In the genomic region with DNA sequence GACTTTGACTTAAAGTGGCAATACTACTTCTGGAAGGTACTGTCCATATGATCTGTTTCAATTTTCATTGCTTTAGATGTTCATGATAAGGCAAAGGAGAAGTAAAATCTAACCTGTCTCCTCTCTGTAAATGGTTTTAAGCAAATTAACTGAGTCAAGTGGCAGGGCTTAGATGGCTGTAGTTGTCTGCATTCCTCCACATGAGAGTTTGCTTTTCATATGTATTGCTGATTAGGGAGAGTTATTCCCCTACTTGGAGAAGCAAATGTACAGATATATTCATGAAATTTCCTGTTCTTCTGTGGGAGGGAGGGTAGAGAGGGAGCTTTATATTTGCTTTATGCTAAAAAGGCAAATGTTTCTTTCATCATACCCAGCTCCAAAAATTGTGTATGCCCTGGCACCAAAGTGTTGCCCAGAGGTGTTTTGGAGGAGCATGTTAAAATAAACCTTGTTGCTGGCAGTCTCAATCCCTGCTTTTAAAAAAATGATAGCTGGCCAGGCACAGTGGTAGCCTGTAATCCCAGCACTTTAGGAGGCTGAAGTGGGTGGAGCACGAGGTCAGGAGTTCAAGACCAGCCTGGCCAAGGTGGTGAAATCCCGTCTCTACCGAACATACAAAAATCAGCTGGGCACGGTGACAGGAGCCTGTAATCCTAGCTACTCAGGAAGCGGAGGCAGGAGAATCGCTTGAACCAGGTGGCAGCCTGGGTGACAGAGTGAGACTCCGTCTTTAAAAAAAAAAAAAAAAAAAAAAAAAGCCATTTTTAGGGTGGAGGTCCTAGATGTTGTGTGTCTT, we compare ENCODE assay signal across 1 cellular context.
TF ChIP-seq lines count a peak whose summit lies in the region.

No MANE protein-coding gene starts in this region.

TF ChIP-seq in HepG2, 621 proteins besides CTCF, POLR2A, EP300 and RAD21 (continued from another document):
- TF ChIP-seq, protein P1, sequence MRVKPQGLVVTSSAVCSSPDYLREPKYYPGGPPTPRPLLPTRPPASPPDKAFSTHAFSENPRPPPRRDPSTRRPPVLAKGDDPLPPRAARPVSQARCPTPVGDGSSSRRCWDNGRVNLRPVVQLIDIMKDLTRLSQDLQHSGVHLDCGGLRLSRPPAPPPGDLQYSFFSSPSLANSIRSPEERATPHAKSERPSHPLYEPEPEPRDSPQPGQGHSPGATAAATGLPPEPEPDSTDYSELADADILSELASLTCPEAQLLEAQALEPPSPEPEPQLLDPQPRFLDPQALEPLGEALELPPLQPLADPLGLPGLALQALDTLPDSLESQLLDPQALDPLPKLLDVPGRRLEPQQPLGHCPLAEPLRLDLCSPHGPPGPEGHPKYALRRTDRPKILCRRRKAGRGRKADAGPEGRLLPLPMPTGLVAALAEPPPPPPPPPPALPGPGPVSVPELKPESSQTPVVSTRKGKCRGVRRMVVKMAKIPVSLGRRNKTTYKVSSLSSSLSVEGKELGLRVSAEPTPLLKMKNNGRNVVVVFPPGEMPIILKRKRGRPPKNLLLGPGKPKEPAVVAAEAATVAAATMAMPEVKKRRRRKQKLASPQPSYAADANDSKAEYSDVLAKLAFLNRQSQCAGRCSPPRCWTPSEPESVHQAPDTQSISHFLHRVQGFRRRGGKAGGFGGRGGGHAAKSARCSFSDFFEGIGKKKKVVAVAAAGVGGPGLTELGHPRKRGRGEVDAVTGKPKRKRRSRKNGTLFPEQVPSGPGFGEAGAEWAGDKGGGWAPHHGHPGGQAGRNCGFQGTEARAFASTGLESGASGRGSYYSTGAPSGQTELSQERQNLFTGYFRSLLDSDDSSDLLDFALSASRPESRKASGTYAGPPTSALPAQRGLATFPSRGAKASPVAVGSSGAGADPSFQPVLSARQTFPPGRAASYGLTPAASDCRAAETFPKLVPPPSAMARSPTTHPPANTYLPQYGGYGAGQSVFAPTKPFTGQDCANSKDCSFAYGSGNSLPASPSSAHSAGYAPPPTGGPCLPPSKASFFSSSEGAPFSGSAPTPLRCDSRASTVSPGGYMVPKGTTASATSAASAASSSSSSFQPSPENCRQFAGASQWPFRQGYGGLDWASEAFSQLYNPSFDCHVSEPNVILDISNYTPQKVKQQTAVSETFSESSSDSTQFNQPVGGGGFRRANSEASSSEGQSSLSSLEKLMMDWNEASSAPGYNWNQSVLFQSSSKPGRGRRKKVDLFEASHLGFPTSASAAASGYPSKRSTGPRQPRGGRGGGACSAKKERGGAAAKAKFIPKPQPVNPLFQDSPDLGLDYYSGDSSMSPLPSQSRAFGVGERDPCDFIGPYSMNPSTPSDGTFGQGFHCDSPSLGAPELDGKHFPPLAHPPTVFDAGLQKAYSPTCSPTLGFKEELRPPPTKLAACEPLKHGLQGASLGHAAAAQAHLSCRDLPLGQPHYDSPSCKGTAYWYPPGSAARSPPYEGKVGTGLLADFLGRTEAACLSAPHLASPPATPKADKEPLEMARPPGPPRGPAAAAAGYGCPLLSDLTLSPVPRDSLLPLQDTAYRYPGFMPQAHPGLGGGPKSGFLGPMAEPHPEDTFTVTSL (CRISPR knock-in tag; IDR thresholded peaks at IDR 0.05; ENCODE audit: borderline replicate concordance), result no peak
- no peak for TF ChIP-seq MATR3 (CRISPR knock-in tag; IDR thresholded peaks at IDR 0.05)
- no peak for TF ChIP-seq ASH2L (IDR thresholded peaks at IDR 0.05; ENCODE audit: insufficient read length, low read depth, low read length)
- TF ChIP-seq, protein P2, sequence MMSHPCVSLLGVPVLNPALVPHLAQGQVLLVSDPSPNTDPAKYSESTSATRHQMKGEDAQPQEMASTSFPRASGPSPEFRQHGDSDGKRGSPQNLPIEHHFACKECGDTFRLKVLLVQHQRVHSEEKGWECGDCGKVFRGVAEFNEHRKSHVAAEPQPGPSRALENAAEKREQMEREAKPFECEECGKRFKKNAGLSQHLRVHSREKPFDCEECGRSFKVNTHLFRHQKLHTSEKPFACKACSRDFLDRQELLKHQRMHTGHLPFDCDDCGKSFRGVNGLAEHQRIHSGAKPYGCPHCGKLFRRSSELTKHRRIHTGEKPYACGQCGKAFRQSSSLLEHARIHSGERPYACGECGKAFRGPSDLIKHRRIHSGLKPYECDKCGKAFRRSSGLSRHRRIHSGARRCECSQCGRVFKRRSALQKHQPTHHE (CRISPR knock-in tag; IDR thresholded peaks at IDR 0.05; ENCODE audit: borderline replicate concordance), result no peak
- TF ChIP-seq PRPF4 (IDR thresholded peaks at IDR 0.05; ENCODE audit: low read depth, low read length, poor library complexity, severe bottlenecking), result no peak
- no peak for TF ChIP-seq ZNF253 (CRISPR knock-in tag; IDR thresholded peaks at IDR 0.05; ENCODE audit: borderline replicate concordance)
- no peak for TF ChIP-seq ZNF563 (CRISPR knock-in tag; IDR thresholded peaks at IDR 0.05)
- no peak for TF ChIP-seq SIX1 (CRISPR knock-in tag; IDR thresholded peaks at IDR 0.05; ENCODE audit: borderline replicate concordance)
- no peak for TF ChIP-seq ZNF616 (CRISPR knock-in tag; IDR thresholded peaks at IDR 0.05; ENCODE audit: low read depth)
TF ChIP-seq in HepG2: peak in this region for 0.
